ENCODE assay signal across 12 cellular contexts in the genomic region with DNA sequence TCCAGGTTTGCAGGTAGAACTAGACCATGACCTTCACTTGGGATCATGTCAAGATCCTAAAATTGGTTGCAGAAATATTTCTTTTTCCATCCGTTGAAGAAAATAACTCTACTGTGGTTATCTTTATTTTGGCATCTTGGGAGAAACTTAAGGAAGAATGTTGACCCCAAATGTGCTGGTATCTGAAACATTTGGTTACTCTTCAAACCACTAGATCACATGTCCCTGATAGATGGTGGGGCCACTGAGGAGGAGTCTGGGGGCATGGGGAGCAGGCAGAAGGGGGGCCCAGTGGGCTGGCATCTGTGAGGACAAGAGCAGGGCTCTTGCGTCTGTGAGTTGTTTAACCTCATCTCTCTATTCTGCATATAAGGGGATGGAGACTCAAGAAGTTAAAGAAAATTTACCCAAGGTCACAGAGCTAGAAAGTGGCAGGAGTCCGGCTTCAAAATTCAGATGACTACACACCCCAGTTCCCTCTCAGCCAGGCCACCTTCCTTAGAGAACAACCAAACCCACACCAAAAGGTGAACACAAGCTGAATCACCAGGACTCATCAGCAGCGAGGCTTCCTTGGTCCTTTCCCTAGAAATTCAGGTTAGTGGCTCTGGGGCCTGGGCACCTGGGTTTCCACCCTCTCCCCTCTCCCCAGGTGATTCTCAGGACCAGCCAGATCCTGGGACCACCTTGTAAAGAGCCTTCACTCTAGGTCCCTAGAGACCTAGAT. TPM values are rescaled to one million over a fixed set of nuclear protein-coding genes. Genes with fewer than 3 reads are reported as not detected.
DNase-seq lines count a peak whose midpoint lies in the region; ATAC-seq and TF ChIP-seq lines count a peak whose summit lies in the region.
"Had no signal": no experiment of that assay in that cellular context is flagged by ENCODE, and none has a peak within 500 bp of the region (broad histone marks: within the 10 kb centered on the region; RNA-seq: fewer than 3 reads in every experiment).

No MANE protein-coding gene starts in this region.

- no peak for TF ChIP-seq EP300 in esophagus muscularis mucosa (IDR thresholded peaks at IDR 0.05)

- no peak for ATAC-seq in GM21723 (IDR thresholded peaks at IDR 0.05; ENCODE audit: unreplicated experiment)

- H3K36me3 Mint-ChIP-seq in activated CD4-positive, alpha-beta T cell treated with anti-CD3 and anti-CD28 coated beads, Interleukin-2, amount 10 ng/mL, durations not matched to agents 24 days and 14 days (ENCODE audit: low read depth): no peaks in the 10 kb centered on the region
- no peaks in the 10 kb centered on the region for H3K36me3 Mint-ChIP-seq in activated CD4-positive, alpha-beta memory T cell treated with anti-CD3 and anti-CD28 coated beads for 36 hours

- POLR2A ChIA-PET in activated CD4-positive, alpha-beta memory T cell treated with anti-CD3 and anti-CD28 coated beads for 36 hours (lab: Charles Lee): interaction anchor here (4.6 to 7.6 kb wide), 3 partner anchors 8 to 42 kb away, joined by 32 to 178 read pairs (median 86); partner anchors contain the start of gene SRGN

- TF ChIP-seq POLR2A in esophagus muscularis mucosa (IDR thresholded peaks at IDR 0.05; ENCODE audit: low read depth) (no peak), spleen (IDR thresholded peaks at IDR 0.05) (no peak)

- peaks cover 53% of the 10 kb centered on the region for H3K4me1 Mint-ChIP-seq in activated CD4-positive, alpha-beta T cell treated with anti-CD3 and anti-CD28 coated beads, Interleukin-2, amount 10 ng/mL, durations not matched to agents 24 days and 14 days
- peaks cover 73% of the 10 kb centered on the region for H3K4me1 Mint-ChIP-seq in activated CD4-positive, alpha-beta memory T cell treated with anti-CD3 and anti-CD28 coated beads for 36 hours (ENCODE audit: low read depth)

- CTCF ChIA-PET in activated CD4-positive, alpha-beta memory T cell treated with anti-CD3 and anti-CD28 coated beads for 36 hours (lab: Charles Lee): interaction anchor here (1.0 to 6.7 kb wide), 4 partner anchors 8 to 43 kb away, joined by 7 to 62 read pairs (median 8); partner anchors contain the start of gene SRGN

- no peaks in the 10 kb centered on the region for H3K9me3 ChIP-seq in esophagus muscularis mucosa
- H3K9me3 ChIP-seq in spleen: no peaks in the 10 kb centered on the region
- no peaks in the 10 kb centered on the region for H3K9me3 ChIP-seq in WERI-Rb-1 (ENCODE audit: severe bottlenecking)

- H3K4me3 ChIP-seq in esophagus muscularis mucosa (no peak overlapping the region), spleen (peak overlapping the region in 1 of 8 donors; percentile 62), WERI-Rb-1 (ENCODE audit: low read depth, low read length) (no peak overlapping the region)

- H3K27me3 ChIP-seq in esophagus muscularis mucosa (no peaks in the 10 kb centered on the region), spleen (replicated peaks in 1 of 7) (no peaks in the 10 kb centered on the region), WERI-Rb-1 (ENCODE audit: insufficient read depth, low read depth, severe bottlenecking) (no peaks in the 10 kb centered on the region)

- H3K4me1 ChIP-seq in esophagus muscularis mucosa (peaks cover 0 to 5% (median 0%) of the 10 kb centered on the region in 4 donors), spleen (peaks cover 4 to 90% (median 58%) of the 10 kb centered on the region in 6 donors)

- no peak overlapping the region for H3K4me3 Mint-ChIP-seq in activated CD4-positive, alpha-beta T cell treated with anti-CD3 and anti-CD28 coated beads, Interleukin-2, amount 10 ng/mL, durations not matched to agents 24 days and 14 days
- H3K4me3 Mint-ChIP-seq in activated CD4-positive, alpha-beta memory T cell treated with anti-CD3 and anti-CD28 coated beads for 36 hours: no peak overlapping the region
- H3K4me3 Mint-ChIP-seq: activated CD4-positive, alpha-beta T cell treated with anti-CD3 and anti-CD28 coated beads, Interleukin-2, amount 10 ng/mL, durations not matched to agents 7 days and 5 days; HFFc6 had no signal

- TF ChIP-seq CTCF in esophagus muscularis mucosa (IDR thresholded peaks at IDR 0.05) (no peak), spleen (IDR thresholded peaks at IDR 0.05 in 8 of 11, conservative IDR thresholded peaks at IDR 0.05 in 3 of 11) (no peak), WERI-Rb-1 (IDR thresholded peaks at IDR 0.05; ENCODE audit: low read depth, low read length) (no peak)

- intact Hi-C loops in activated CD4-positive, alpha-beta T cell treated with anti-CD3 and anti-CD28 coated beads, Interleukin-2, amount 10 ng/mL, durations not matched to agents 24 days and 14 days (cut with micrococcal nuclease): loop anchor here (5.0 kb wide), 1 partner anchor 175 kb away; the partner anchor contains the start of gene HKDC1
- intact Hi-C loops in activated CD4-positive, alpha-beta memory T cell treated with anti-CD3 and anti-CD28 coated beads for 36 hours (cut with micrococcal nuclease): loop anchor here (5.0 kb wide), 1 partner anchor 175 kb away; the partner anchor contains the start of gene HKDC1
- intact Hi-C loops in esophagus muscularis mucosa (cut with DNase I) (no loop called here), spleen (cut with DNase I; ENCODE audit: low total_unique reads) (no loop called here)

- H3K36me3 ChIP-seq in esophagus muscularis mucosa (no peaks in the 10 kb centered on the region), spleen (no peaks in the 10 kb centered on the region), WERI-Rb-1 (no peaks in the 10 kb centered on the region)

- WGBS in esophagus muscularis mucosa: 87% methylated on average over 4 of the region's 4 CpGs
- WGBS in spleen, 5 donors: 69 to 90% (median 87%) methylated on average over 3 to 4 of the region's 4 CpGs

- H3K9me3 Mint-ChIP-seq in activated CD4-positive, alpha-beta T cell treated with anti-CD3 and anti-CD28 coated beads, Interleukin-2, amount 10 ng/mL, durations not matched to agents 24 days and 14 days: no peaks in the 10 kb centered on the region
- H3K9me3 Mint-ChIP-seq in activated CD4-positive, alpha-beta memory T cell treated with anti-CD3 and anti-CD28 coated beads for 36 hours: no peaks in the 10 kb centered on the region
- H3K9me3 Mint-ChIP-seq: activated CD4-positive, alpha-beta T cell treated with anti-CD3 and anti-CD28 coated beads, Interleukin-2, amount 10 ng/mL, durations not matched to agents 7 days and 5 days; HFFc6 had no signal

- peak overlapping the region in 3 of 4 donors; percentile 44 to 51 (median 45) for H3K27ac ChIP-seq in esophagus muscularis mucosa (replicated peaks in 1 of 4)
- peak overlapping the region in 7 of 8 donors; percentile 81 to 99 (median 93) for H3K27ac ChIP-seq in spleen
- no peak overlapping the region for H3K27ac ChIP-seq in WERI-Rb-1

- peak overlapping the region; percentile 82 for H3K27ac Mint-ChIP-seq in activated CD4-positive, alpha-beta T cell treated with anti-CD3 and anti-CD28 coated beads, Interleukin-2, amount 10 ng/mL, durations not matched to agents 24 days and 14 days
- H3K27ac Mint-ChIP-seq in activated CD4-positive, alpha-beta memory T cell treated with anti-CD3 and anti-CD28 coated beads for 36 hours: peak overlapping the region; percentile 97
- H3K27ac Mint-ChIP-seq: HFFc6 had no signal

- no peaks in the 10 kb centered on the region for H3K27me3 Mint-ChIP-seq in activated CD4-positive, alpha-beta T cell treated with anti-CD3 and anti-CD28 coated beads, Interleukin-2, amount 10 ng/mL, durations not matched to agents 24 days and 14 days
- H3K27me3 Mint-ChIP-seq in activated CD4-positive, alpha-beta memory T cell treated with anti-CD3 and anti-CD28 coated beads for 36 hours: no peaks in the 10 kb centered on the region
- H3K27me3 Mint-ChIP-seq: activated CD4-positive, alpha-beta T cell treated with anti-CD3 and anti-CD28 coated beads, Interleukin-2, amount 10 ng/mL, durations not matched to agents 7 days and 5 days had no signal

- DNase-seq in activated CD4-positive, alpha-beta T cell treated with anti-CD3 and anti-CD28 coated beads, Interleukin-2, amount 10 ng/mL, durations not matched to agents 24 days and 14 days: no peak
- DNase-seq in activated CD4-positive, alpha-beta T cell treated with anti-CD3 and anti-CD28 coated beads for 1 hour: no peak
- peak; percentile 41 for DNase-seq in activated CD4-positive, alpha-beta memory T cell treated with anti-CD3 and anti-CD28 coated beads for 36 hours
- DNase-seq in esophagus muscularis mucosa (ENCODE audit: extremely low spot score) (no peak), spleen (no peak), DMS153 treated with DMSO at 0.1 percent for 48 hours (lab: John Stamatoyannopoulos, UW; ENCODE audit: unreplicated experiment) (no peak), WERI-Rb-1 (no peak)
- DNase-seq: activated CD4-positive, alpha-beta T cell treated with anti-CD3 and anti-CD28 coated beads, Interleukin-2, amount 10 ng/mL, durations not matched to agents 7 days and 5 days; HFFc6; NCI-H2029; NCI-H748 treated with DMSO at 0.1 percent for 48 hours had no signal

RNA-seq across cellular contexts. Expression of gene SRGN, which starts 40.6 kb away (rescaled TPM):
- total RNA-seq in activated CD4-positive, alpha-beta T cell treated with anti-CD3 and anti-CD28 coated beads, Interleukin-2, amount 10 ng/mL, durations not matched to agents 24 days and 14 days: 996 and 999 TPM in 2 replicates
- total RNA-seq in activated CD4-positive, alpha-beta memory T cell treated with anti-CD3 and anti-CD28 coated beads for 36 hours: 100 to 1,000 TPM; 949 to 966 TPM
- total RNA-seq in esophagus muscularis mucosa: 100 to 1,000 TPM in 1 of 4 donors, 10 to 100 TPM in 3; 44.9 to 201 (median 82.3) TPM
- 1,000 to 10,000 TPM in 1 of 7 donors, 100 to 1,000 TPM in 6; 402 to 1,009 (median 539) TPM for total RNA-seq in spleen
- polyA plus RNA-seq in spleen: 100 to 1,000 TPM; 123 to 239 (median 183) TPM

RNA-seq across cellular contexts. Expression of gene KIFBP, which starts 58.7 kb away (rescaled TPM):
- total RNA-seq in activated CD4-positive, alpha-beta T cell treated with anti-CD3 and anti-CD28 coated beads, Interleukin-2, amount 10 ng/mL, durations not matched to agents 24 days and 14 days: 15.0 TPM in 2 replicates
- total RNA-seq in activated CD4-positive, alpha-beta memory T cell treated with anti-CD3 and anti-CD28 coated beads for 36 hours: 10 to 100 TPM; 23.0 to 25.2 TPM
- total RNA-seq in esophagus muscularis mucosa: 10 to 100 TPM; 29.1 to 46.8 (median 38.2) TPM
- total RNA-seq in spleen: 10 to 100 TPM; 12.3 to 20.1 (median 18.2) TPM
- polyA plus RNA-seq in spleen: 10 to 100 TPM in 1 of 3 donors, 1 to 10 TPM in 2; 7.3 to 10.7 (median 8.1) TPM

Comparison
In these comparisons a context has a peak if more than half of its experiments do, and no peak if none do; other contexts are left out.
1. intact Hi-C loops: an anchor here in activated CD4-positive, alpha-beta T cell treated with anti-CD3 and anti-CD28 coated beads, Interleukin-2, amount 10 ng/mL, durations not matched to agents 24 days and 14 days (5.0 kb wide) and activated CD4-positive, alpha-beta memory T cell treated with anti-CD3 and anti-CD28 coated beads for 36 hours (5.0 kb wide); none called in esophagus muscularis mucosa and spleen.